Comparison of ENCODE assay signal across 8 cellular contexts in genomic region chr1:160739098-160739511, GRCh38.
DNase-seq lines count a peak whose midpoint lies in the region; ATAC-seq and TF ChIP-seq lines count a peak whose summit lies in the region.

TSS of gene SLAMF7 (plus strand) at chr1:160739247. CDS start at chr1:160739302, 55 bp downstream.

- TF ChIP-seq POLR2A in GM18505 (IDR thresholded peaks at IDR 0.05; ENCODE audit: borderline replicate concordance, extremely low read depth, insufficient read depth, insufficient read length), result peak; percentile 93
- no peak for TF ChIP-seq POLR2A in NB4 (IDR thresholded peaks at IDR 0.05; ENCODE audit: extremely low read depth, insufficient read length)

- H3K36me3 ChIP-seq in duodenal mucosa (ENCODE audit: control insufficient read depth in 1 of 2, insufficient read depth in 2 of 2, low read length in 2 of 2), result no peaks in the 10 kb centered on the region

- no peak within 1 kb of the TSS for H3K27ac ChIP-seq in duodenal mucosa (ENCODE audit: low read depth, low read length)

- no peaks in the 10 kb centered on the region for H3K9me3 ChIP-seq in duodenal mucosa (ENCODE audit: control insufficient read depth in 1 of 2, low read length in 2 of 2)

- peak; percentile 49 for ATAC-seq in GM18505 (IDR thresholded peaks at IDR 0.05; ENCODE audit: unreplicated experiment)
- peak; percentile 58 for ATAC-seq in GM21825 (IDR thresholded peaks at IDR 0.05; ENCODE audit: unreplicated experiment)
- no peak for ATAC-seq in GM18873 (IDR thresholded peaks at IDR 0.05; ENCODE audit: low FRiP score, unreplicated experiment)

- H3K27me3 ChIP-seq in duodenal mucosa (ENCODE audit: control insufficient read depth in 1 of 2, insufficient read depth in 2 of 2, low read length in 2 of 2), result no peaks in the 10 kb centered on the region

- H3K9ac ChIP-seq in duodenal mucosa (ENCODE audit: low read depth in 1 of 2, low read length in 2 of 2), result peak within 1 kb of the TSS; percentile 21 to 50

- H3K4me3 ChIP-seq in NB4 (ENCODE audit: low read depth, low read length) (no peak within 1 kb of the TSS), duodenal mucosa (ENCODE audit: low read depth in 1 of 2, low read length in 2 of 2) (peak within 1 kb of the TSS; percentile 48 to 62)

- peak; percentile 72 for DNase-seq in NB4 (ENCODE audit: low read depth)
- DNase-seq in medulla oblongata (ENCODE audit: extremely low spot score), result no peak
- DNase-seq in middle frontal gyrus (ENCODE audit: extremely low spot score, low spot score), result no peak
- DNase-seq in D341Med (ENCODE audit: low spot score), result no peak

- H3K4me1 ChIP-seq in duodenal mucosa (ENCODE audit: control insufficient read depth in 1 of 2, insufficient read depth in 2 of 2, low read length in 2 of 2), result peaks cover 0 to 5% of the 10 kb centered on the region in 2 donors

- no peak for TF ChIP-seq CTCF in NB4 (IDR thresholded peaks at IDR 0.05; ENCODE audit: low read depth, low read length)
